In the genomic region with DNA sequence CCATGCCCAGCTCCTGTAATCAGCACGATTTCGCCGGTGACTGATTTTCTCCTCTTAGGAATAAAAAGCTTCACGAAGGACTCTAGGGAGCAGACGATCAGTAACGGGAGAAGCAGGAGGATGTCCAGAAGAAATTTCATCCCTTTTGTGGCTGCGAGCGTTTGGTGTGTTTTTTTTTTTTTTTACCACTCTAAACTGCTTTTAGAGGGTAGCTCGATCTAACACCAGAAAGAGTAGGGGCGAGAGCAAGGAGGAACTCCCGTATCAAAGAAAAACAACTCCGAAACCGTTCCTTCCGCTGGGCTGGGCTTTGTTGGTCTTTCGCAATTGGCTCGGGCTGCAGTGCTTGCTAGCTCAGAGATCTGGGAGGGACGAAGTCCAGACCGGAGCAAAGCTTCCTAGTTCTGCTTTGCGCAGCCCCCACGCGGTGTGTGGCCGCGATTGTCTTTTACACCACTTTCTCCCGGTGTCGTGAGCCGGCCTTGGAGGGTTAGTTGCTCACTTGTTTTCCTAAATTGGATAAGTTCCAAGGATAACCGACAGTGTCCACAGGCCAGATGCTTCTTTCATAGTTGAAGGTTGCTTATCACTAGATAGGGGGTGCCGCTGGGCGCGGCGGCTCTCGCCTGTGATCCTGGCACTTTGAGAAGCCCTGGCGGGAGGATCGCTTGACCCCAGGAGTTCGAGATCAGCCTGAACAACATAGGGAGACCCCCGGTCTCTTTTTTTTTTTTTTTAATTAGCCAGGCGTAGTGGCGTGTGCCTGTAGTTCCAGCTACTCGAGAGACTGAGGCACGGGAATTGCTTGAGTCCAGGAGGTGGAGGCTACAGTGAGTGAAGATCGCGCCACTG, we compare ENCODE assay signal across 8 cellular contexts. TPM values are rescaled to one million over a fixed set of nuclear protein-coding genes. Genes with fewer than 3 reads are reported as not detected.
DNase-seq lines count a peak whose midpoint lies in the region; ATAC-seq and TF ChIP-seq lines count a peak whose summit lies in the region.

A gene with protein sequence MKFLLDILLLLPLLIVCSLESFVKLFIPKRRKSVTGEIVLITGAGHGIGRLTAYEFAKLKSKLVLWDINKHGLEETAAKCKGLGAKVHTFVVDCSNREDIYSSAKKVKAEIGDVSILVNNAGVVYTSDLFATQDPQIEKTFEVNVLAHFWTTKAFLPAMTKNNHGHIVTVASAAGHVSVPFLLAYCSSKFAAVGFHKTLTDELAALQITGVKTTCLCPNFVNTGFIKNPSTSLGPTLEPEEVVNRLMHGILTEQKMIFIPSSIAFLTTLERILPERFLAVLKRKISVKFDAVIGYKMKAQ (minus strand): TSS at position 258 of the 852 bp plus-strand sequence. CDS start 118 bp downstream, at position 140.

- no peaks in the 10 kb centered on the region for H3K9me3 ChIP-seq in SK-N-MC (ENCODE audit: low read depth, low read length)
- H3K9me3 ChIP-seq in gastroesophageal sphincter = peaks cover 0 to 5% (median 0%) of the 10 kb centered on the region in 3 donors
- H3K9me3 ChIP-seq in neutrophil = no peaks in the 10 kb centered on the region

- H3K27ac ChIP-seq in SK-N-MC (peak within 1 kb of the TSS; percentile 77), gastroesophageal sphincter (peak within 1 kb of the TSS; percentile 87 to 99 (median 91)), neutrophil (peak within 1 kb of the TSS; percentile 92), substantia nigra (ENCODE audit: low read depth, low read length, poor library complexity, severe bottlenecking) (peak within 1 kb of the TSS; percentile 92)

- peak within 1 kb of the TSS; percentile 97 for H3K4me3 Mint-ChIP-seq in HFFc6
- H3K4me3 Mint-ChIP-seq in activated naive CD4-positive, alpha-beta T cell treated with anti-CD3 and anti-CD28 coated beads, Interleukin-2, amount 10 ng/mL, durations not matched to agents 7 days and 5 days = peak within 1 kb of the TSS; percentile 88

- peak within 1 kb of the TSS; percentile 96 for H3K27ac Mint-ChIP-seq in HFFc6
- peak within 1 kb of the TSS; percentile 74 for H3K27ac Mint-ChIP-seq in activated naive CD4-positive, alpha-beta T cell treated with anti-CD3 and anti-CD28 coated beads, Interleukin-2, amount 10 ng/mL, durations not matched to agents 7 days and 5 days

- no peaks in the 10 kb centered on the region for H3K27me3 ChIP-seq in gastroesophageal sphincter
- no peaks in the 10 kb centered on the region for H3K27me3 ChIP-seq in neutrophil

- TF ChIP-seq POLR2A in NB4 (IDR thresholded peaks at IDR 0.05; ENCODE audit: extremely low read depth, insufficient read length) (peak; percentile 82), gastroesophageal sphincter (IDR thresholded peaks at IDR 0.05) (peak; percentile 57 to 64)

- H3K4me1 ChIP-seq in gastroesophageal sphincter (peaks cover 0 to 42% (median 0%) of the 10 kb centered on the region in 3 donors), neutrophil (ENCODE audit: control insufficient read depth in 1 of 2, insufficient read depth in 1 of 2, low read depth in 1 of 2, low read length in 1 of 2) (peaks cover 32 to 42% of the 10 kb centered on the region in 2 experiments)

- peak within 1 kb of the TSS; percentile 90 for H3K9ac ChIP-seq in SK-N-MC (ENCODE audit: insufficient read length)

- peak; percentile 79 for DNase-seq in GM04504 (ENCODE audit: low read depth)
- DNase-seq in HFFc6 = peak; percentile 95
- peak; percentile 98 for DNase-seq in NB4 (ENCODE audit: low read depth)
- peak; percentile 67 for DNase-seq in SK-N-MC (ENCODE audit: low read depth, low spot score)
- peak; percentile 91 for DNase-seq in activated naive CD4-positive, alpha-beta T cell treated with anti-CD3 and anti-CD28 coated beads, Interleukin-2, amount 10 ng/mL, durations not matched to agents 7 days and 5 days
- peak; percentile 19 to 89 (median 75) for DNase-seq in substantia nigra (lab: John Stamatoyannopoulos, UW)

- CTCF ChIA-PET in activated naive CD4-positive, alpha-beta T cell treated with anti-CD3 and anti-CD28 coated beads, Interleukin-2, amount 10 ng/mL, durations not matched to agents 7 days and 5 days (lab: Charles Lee) = interaction anchor here (0.8 to 1.6 kb wide), 7 partner anchors 14 to 461 kb away, joined by 3 to 7 read pairs (median 4); a partner anchor contains a TSS

- H3K27me3 Mint-ChIP-seq in HFFc6 (ENCODE audit: insufficient read depth) = no peaks in the 10 kb centered on the region
- peaks cover 11% of the 10 kb centered on the region for H3K27me3 Mint-ChIP-seq in activated naive CD4-positive, alpha-beta T cell treated with anti-CD3 and anti-CD28 coated beads, Interleukin-2, amount 10 ng/mL, durations not matched to agents 7 days and 5 days

- TF ChIP-seq EP300 in gastroesophageal sphincter (IDR thresholded peaks at IDR 0.05) = no peak

- peaks cover 36% of the 10 kb centered on the region for H3K4me1 Mint-ChIP-seq in HFFc6 (ENCODE audit: low read depth)
- H3K4me1 Mint-ChIP-seq in activated naive CD4-positive, alpha-beta T cell treated with anti-CD3 and anti-CD28 coated beads, Interleukin-2, amount 10 ng/mL, durations not matched to agents 7 days and 5 days = peaks cover 41% of the 10 kb centered on the region

- H3K4me3 ChIP-seq in NB4 (ENCODE audit: low read depth, low read length) = peak within 1 kb of the TSS; percentile 100
- H3K4me3 ChIP-seq in SK-N-MC = peak within 1 kb of the TSS; percentile 95
- H3K4me3 ChIP-seq in gastroesophageal sphincter = peak within 1 kb of the TSS; percentile 67 to 98
- H3K4me3 ChIP-seq in neutrophil (ENCODE audit: low read depth in 1 of 2, low read length in 1 of 2) = peak within 1 kb of the TSS; percentile 72 to 93

- no peaks in the 10 kb centered on the region; the same call in 1 of the 2 replicates for H3K9me3 Mint-ChIP-seq in HFFc6
- H3K9me3 Mint-ChIP-seq in activated naive CD4-positive, alpha-beta T cell treated with anti-CD3 and anti-CD28 coated beads, Interleukin-2, amount 10 ng/mL, durations not matched to agents 7 days and 5 days = peaks cover 2% of the 10 kb centered on the region

- H3K36me3 Mint-ChIP-seq in HFFc6 (ENCODE audit: low read depth) = peaks cover 17% of the 10 kb centered on the region
- peaks cover 12% of the 10 kb centered on the region for H3K36me3 Mint-ChIP-seq in activated naive CD4-positive, alpha-beta T cell treated with anti-CD3 and anti-CD28 coated beads, Interleukin-2, amount 10 ng/mL, durations not matched to agents 7 days and 5 days

- H3K36me3 ChIP-seq in SK-N-MC (ENCODE audit: insufficient read depth, low read length) (0 out of 2 replicates have a peak, but pooled peaks cover 3% of the 10 kb centered on the region), gastroesophageal sphincter (no peaks in the 10 kb centered on the region), neutrophil (peaks cover 4% of the 10 kb centered on the region)

- ATAC-seq in gastroesophageal sphincter = peak; percentile 99

- TF ChIP-seq CTCF in HFFc6 (IDR thresholded peaks at IDR 0.05) = peak; percentile 46
- no peak for TF ChIP-seq CTCF in NB4 (IDR thresholded peaks at IDR 0.05; ENCODE audit: low read depth, low read length)
- peak in 2 of 4 experiments; percentile 51 to 52 for TF ChIP-seq CTCF in gastroesophageal sphincter (IDR thresholded peaks at IDR 0.05)
- peak; percentile 39 for TF ChIP-seq CTCF in neutrophil (IDR thresholded peaks at IDR 0.05)

- WGBS in gastroesophageal sphincter (ENCODE audit: low coverage in 1 of 2), 2 donors = 1 to 7% methylated on average over 6 to 38 of the region's 42 CpGs

RNA-seq across cellular contexts. Expression of the gene that starts here (rescaled TPM):
- 10 to 100 TPM; 14.6 to 18.7 (median 16.3) TPM for total RNA-seq in HFFc6 (2021; fragmentation: NEBNext Ultra II Directional; extraction: Animal tissue kit (Norgen Biotek cat#: 25700))
- 10 to 100 TPM; 32.7 to 98.0 (median 65.4) TPM for total RNA-seq in gastroesophageal sphincter

Comparison
In these comparisons a context has a peak if more than half of its experiments do, and no peak if none do; other contexts are left out.
1. Peak in every context shown above with its lines: DNase-seq, ATAC-seq, H3K4me3 ChIP-seq and H3K27ac ChIP-seq.